8 cellular contexts compared by ENCODE assay signal in genomic region chr19:8335343-8336071, GRCh38. TPM values are rescaled to one million over a fixed set of nuclear protein-coding genes. Genes with fewer than 3 reads are reported as not detected.
DNase-seq lines count a peak whose midpoint lies in the region; ATAC-seq and TF ChIP-seq lines count a peak whose summit lies in the region.

No MANE protein-coding gene starts in this region.

- H3K4me1 ChIP-seq in Karpas-422 (ENCODE audit: low read length), result no peaks in the 10 kb centered on the region

- no peak overlapping the region for H3K4me3 ChIP-seq in Karpas-422 (ENCODE audit: low read length)

- intact Hi-C loops in head of caudate nucleus (cut with DNase I), result no loop called here

- H3K9ac ChIP-seq in Karpas-422 (ENCODE audit: low read length), result no peak overlapping the region

- TF ChIP-seq CTCF in omental fat pad (IDR thresholded peaks at IDR 0.05), result no peak

- no peak overlapping the region for H3K27ac ChIP-seq in Karpas-422 (ENCODE audit: low read length)

- no peaks in the 10 kb centered on the region for H3K36me3 ChIP-seq in Karpas-422 (ENCODE audit: insufficient read depth, low read length)

- H3K4me2 ChIP-seq in Karpas-422 (ENCODE audit: low read depth, low read length, poor library complexity, severe bottlenecking), result no peak overlapping the region

- peak overlapping the region; percentile 21 for H3K4me3 Mint-ChIP-seq in central memory CD8-positive, alpha-beta T cell

- no peak for ATAC-seq in central memory CD8-positive, alpha-beta T cell (replicated peaks; ENCODE audit: extremely low read depth, poor library complexity, severe bottlenecking)
- ATAC-seq in omental fat pad (ENCODE audit: low FRiP score), result peak; percentile 13

- no peak overlapping the region for H3K27ac Mint-ChIP-seq in central memory CD8-positive, alpha-beta T cell (ENCODE audit: low read depth)

- no peaks in the 10 kb centered on the region for H3K9me3 Mint-ChIP-seq in central memory CD8-positive, alpha-beta T cell

- H3K36me3 Mint-ChIP-seq in central memory CD8-positive, alpha-beta T cell (ENCODE audit: insufficient read depth), result peaks cover 4% of the 10 kb centered on the region

- DNase-seq in NCI-H146 (lab: John Stamatoyannopoulos, UW) (peak; percentile 49), NCI-H146 treated with DMSO at 0.1 percent for 48 hours (lab: John Stamatoyannopoulos, UW; ENCODE audit: unreplicated experiment) (no peak), Karpas-422 (peak; percentile 49), omental fat pad (ENCODE audit: low spot score) (no peak), globus pallidus (ENCODE audit: low spot score) (no peak), head of caudate nucleus (no peak), NCI-H526 treated with DMSO at 0.1 percent for 48 hours (lab: John Stamatoyannopoulos, UW) (no peak)
- DNase-seq in central memory CD8-positive, alpha-beta T cell (ENCODE audit: low spot score in 2 of 2), result no peak

- H3K9me3 ChIP-seq in Karpas-422 (ENCODE audit: low read length), result no peaks in the 10 kb centered on the region

- no peaks in the 10 kb centered on the region for H3K9me2 ChIP-seq in Karpas-422 (replicated peaks; ENCODE audit: insufficient read depth, low read length)

- H3K27me3 ChIP-seq in Karpas-422 (ENCODE audit: low read length), result no peaks in the 10 kb centered on the region

- H3K27me3 Mint-ChIP-seq in central memory CD8-positive, alpha-beta T cell, result peaks cover 34% of the 10 kb centered on the region

- no peaks in the 10 kb centered on the region for H3K79me2 ChIP-seq in Karpas-422 (ENCODE audit: low read length)

- H4K20me1 ChIP-seq in Karpas-422 (ENCODE audit: insufficient read depth, low read depth, low read length), result no peaks in the 10 kb centered on the region

- peaks cover 1% of the 10 kb centered on the region for H3K4me1 Mint-ChIP-seq in central memory CD8-positive, alpha-beta T cell

- H2AFZ ChIP-seq in Karpas-422 (ENCODE audit: low read length), result no peak overlapping the region

RNA-seq across cellular contexts. Expression of gene KANK3, which starts 7.6 kb away (rescaled TPM):
- total RNA-seq in Karpas-422 (2014; rRNA removed; shearing (Covaris generic); ENCODE audit: low replicate concordance), result 1.2 TPM in 1 of 2 replicates, not detected in the other
- total RNA-seq in omental fat pad, result 10 to 100 TPM in 3 of 4 donors, 1 to 10 TPM in 1; 7.1 to 48.7 (median 18.9) TPM

RNA-seq across cellular contexts. Expression of gene RPS28, which starts 14.2 kb away (rescaled TPM):
- total RNA-seq in Karpas-422 (2014; rRNA removed; shearing (Covaris generic); ENCODE audit: low replicate concordance), result 1,155 and 2,638 TPM in 2 replicates
- total RNA-seq in omental fat pad, result 100 to 1,000 TPM; 420 to 679 (median 534) TPM

RNA-seq across cellular contexts. Expression of gene NDUFA7, which starts 14.3 kb away (rescaled TPM):
- 85.1 and 94.9 TPM in 2 replicates for total RNA-seq in Karpas-422 (2014; rRNA removed; shearing (Covaris generic); ENCODE audit: low replicate concordance)
- 10 to 100 TPM; 14.5 to 44.2 (median 33.1) TPM for total RNA-seq in omental fat pad

RNA-seq across cellular contexts. Expression of gene CD320, which starts 27.3 kb away (rescaled TPM):
- 16.0 and 29.4 TPM in 2 replicates for total RNA-seq in Karpas-422 (2014; rRNA removed; shearing (Covaris generic); ENCODE audit: low replicate concordance)
- 100 to 1,000 TPM in 2 of 4 donors, 10 to 100 TPM in 2; 49.3 to 126 (median 79.3) TPM for total RNA-seq in omental fat pad

RNA-seq across cellular contexts. Expression of gene ANGPTL4, which starts 28.4 kb away (rescaled TPM):
- not detected in 2 replicates for total RNA-seq in Karpas-422 (2014; rRNA removed; shearing (Covaris generic); ENCODE audit: low replicate concordance)
- 100 to 1,000 TPM in 3 of 4 donors, 10 to 100 TPM in 1; 62.6 to 405 (median 250) TPM for total RNA-seq in omental fat pad

Comparison
In these comparisons a context has a peak if more than half of its experiments do, and no peak if none do; other contexts are left out.
1. DNase-seq: peak in NCI-H146 (single experiment) and Karpas-422 (single experiment); none in NCI-H146 treated with DMSO at 0.1 percent for 48 hours (single experiment), central memory CD8-positive, alpha-beta T cell (0 of 2), omental fat pad (single experiment), globus pallidus (single experiment), head of caudate nucleus (0 of 42) and NCI-H526 treated with DMSO at 0.1 percent for 48 hours (single experiment).